10 cellular contexts compared by ENCODE assay signal in genomic region chr9:21182810-21183736, GRCh38. TPM values are rescaled to one million over a fixed set of nuclear protein-coding genes. Genes with fewer than 3 reads are reported as not detected.
DNase-seq lines count a peak whose midpoint lies in the region; ATAC-seq, FAIRE-seq and TF ChIP-seq lines count a peak whose summit lies in the region.
"Not testable (repeated sequence)": the region's sequence is repeated elsewhere in the genome, so short reads cannot be mapped to it uniquely, and the experiment has no call there.
"Had no signal": no experiment of that assay in that cellular context is flagged by ENCODE, and none has a peak within 500 bp of the region (broad histone marks: within the 10 kb centered on the region; RNA-seq: fewer than 3 reads in every experiment).

No MANE protein-coding gene starts in this region.

- intact Hi-C loops in left cardiac atrium (cut with DNase I); pancreas (cut with DNase I): not testable (repeated sequence)

- in situ Hi-C loops in Caki2 (cut with HindIII; ENCODE audit: low pct_unique_long_range_greater_than_20kb, low sequenced_read_pairs); astrocyte of the cerebellum (cut with HindIII; ENCODE audit: low sequenced_read_pairs): not testable (repeated sequence)

- not testable (repeated sequence) for H3K36me3 ChIP-seq in RWPE2 (ENCODE audit: low read depth); pancreas

- not testable (repeated sequence) for H3K27ac ChIP-seq in RWPE2 (ENCODE audit: poor library complexity, severe bottlenecking); pancreas

- peak; percentile 3 for DNase-seq in Caki2 (ENCODE audit: low read depth)
- DNase-seq in HT-29 (ENCODE audit: low spot score) = peak; percentile 34
- not testable (repeated sequence) for DNase-seq in RWPE2 (ENCODE audit: low spot score); astrocyte of the cerebellum (ENCODE audit: low read depth); left cardiac atrium
- DNase-seq in pancreas = peak in 1 of 6 donors; percentile 17

- not testable (repeated sequence) for FAIRE-seq in pancreas (lab: Jason Lieb, UNC)

- ATAC-seq in GM19035 (IDR thresholded peaks at IDR 0.05; ENCODE audit: unreplicated experiment) (peak; percentile 95), HG02642 (IDR thresholded peaks at IDR 0.05; ENCODE audit: poor library complexity, unreplicated experiment) (peak; percentile 98), RWPE2 (ENCODE audit: low read depth) (peak; percentile 49; the same call in 1 of the 3 replicates), left cardiac atrium (peak; percentile 44 to 77), pancreas (peak in 3 of 4 donors; percentile 69 to 87 (median 71))

- WGBS in pancreas, 2 donors = 30 to 37% methylated on average over 4 of the region's 4 CpGs

- TF ChIP-seq CTCF in RWPE2 (IDR thresholded peaks at IDR 0.05; ENCODE audit: poor library complexity, severe bottlenecking) (peak; percentile 39), astrocyte of the cerebellum (IDR thresholded peaks at IDR 0.05; ENCODE audit: low read depth, low read length, missing control alignments) (peak; percentile 46), pancreas (IDR thresholded peaks at IDR 0.05) (peak in 1 of 4 donors; percentile 20)

- H3K27me3 ChIP-seq in RWPE2 (ENCODE audit: insufficient read depth, poor library complexity, severe bottlenecking); pancreas: not testable (repeated sequence)

- H3K9me3 ChIP-seq in RWPE2 (ENCODE audit: severe bottlenecking); pancreas: not testable (repeated sequence)

- not testable (repeated sequence) for H3K4me1 ChIP-seq in RWPE2 (ENCODE audit: insufficient read depth, poor library complexity, severe bottlenecking); pancreas

- not testable (repeated sequence) for H3K4me3 ChIP-seq in RWPE2 (ENCODE audit: severe bottlenecking); astrocyte of the cerebellum (ENCODE audit: low read depth, low read length); pancreas

RNA-seq across cellular contexts. Expression of gene IFNA4, which starts 4.3 kb away (rescaled TPM):
- total RNA-seq in Caki2 (2014; rRNA removed; shearing (Covaris generic); ENCODE audit: low replicate concordance) = not detected in 2 replicates
- not detected in 2 replicates for total RNA-seq in HT-29 (2014; rRNA removed; shearing (Covaris generic))
- total RNA-seq in left cardiac atrium (not detected), pancreas (not detected)
- not detected for polyA plus RNA-seq in pancreas
- total RNA-seq: omental fat pad, Peyer's patch had no signal

RNA-seq across cellular contexts. Expression of gene IFNA21, which starts 16.6 kb away (rescaled TPM):
- not detected in 2 replicates for total RNA-seq in Caki2 (2014; rRNA removed; shearing (Covaris generic); ENCODE audit: low replicate concordance)
- total RNA-seq in HT-29 (2014; rRNA removed; shearing (Covaris generic)) = not detected in 2 replicates
- total RNA-seq in left cardiac atrium (not detected), pancreas (not detected)
- not detected for polyA plus RNA-seq in pancreas
- total RNA-seq: omental fat pad, Peyer's patch had no signal

RNA-seq across cellular contexts. Expression of gene IFNA7, which starts 18.9 kb away (rescaled TPM):
- total RNA-seq in Caki2 (2014; rRNA removed; shearing (Covaris generic); ENCODE audit: low replicate concordance) = not detected in 2 replicates
- not detected in 2 replicates for total RNA-seq in HT-29 (2014; rRNA removed; shearing (Covaris generic))
- total RNA-seq in left cardiac atrium = not detected
- not detected for total RNA-seq in pancreas
- not detected for polyA plus RNA-seq in pancreas
- total RNA-seq: omental fat pad, Peyer's patch had no signal

RNA-seq across cellular contexts. Expression of gene IFNA10, which starts 23.9 kb away (rescaled TPM):
- total RNA-seq in Caki2 (2014; rRNA removed; shearing (Covaris generic); ENCODE audit: low replicate concordance) = not detected in 2 replicates
- total RNA-seq in HT-29 (2014; rRNA removed; shearing (Covaris generic)) = not detected in 2 replicates
- not detected for total RNA-seq in left cardiac atrium
- not detected for total RNA-seq in pancreas
- polyA plus RNA-seq in pancreas = not detected
- total RNA-seq: omental fat pad, Peyer's patch had no signal

RNA-seq across cellular contexts. Expression of gene IFNA16, which starts 34.0 kb away (rescaled TPM):
- total RNA-seq in Caki2 (2014; rRNA removed; shearing (Covaris generic); ENCODE audit: low replicate concordance) = not detected in 2 replicates
- not detected in 2 replicates for total RNA-seq in HT-29 (2014; rRNA removed; shearing (Covaris generic))
- not detected for total RNA-seq in left cardiac atrium
- total RNA-seq in pancreas = not detected
- not detected for polyA plus RNA-seq in pancreas
- total RNA-seq: omental fat pad, Peyer's patch had no signal
